1 cellular context compared by ENCODE assay signal in genomic region chr17:73474370-73474988, GRCh38.
A peak's percentile ranks its signal among the peaks of the same experiment; 100 is the strongest.
TF ChIP-seq lines count a peak whose summit lies in the region.

No MANE protein-coding gene starts in this region.

TF ChIP-seq in K562, 482 proteins besides CTCF, POLR2A, EP300 and RAD21 (continued from another document and continues in another):
- TF ChIP-seq, protein P1, sequence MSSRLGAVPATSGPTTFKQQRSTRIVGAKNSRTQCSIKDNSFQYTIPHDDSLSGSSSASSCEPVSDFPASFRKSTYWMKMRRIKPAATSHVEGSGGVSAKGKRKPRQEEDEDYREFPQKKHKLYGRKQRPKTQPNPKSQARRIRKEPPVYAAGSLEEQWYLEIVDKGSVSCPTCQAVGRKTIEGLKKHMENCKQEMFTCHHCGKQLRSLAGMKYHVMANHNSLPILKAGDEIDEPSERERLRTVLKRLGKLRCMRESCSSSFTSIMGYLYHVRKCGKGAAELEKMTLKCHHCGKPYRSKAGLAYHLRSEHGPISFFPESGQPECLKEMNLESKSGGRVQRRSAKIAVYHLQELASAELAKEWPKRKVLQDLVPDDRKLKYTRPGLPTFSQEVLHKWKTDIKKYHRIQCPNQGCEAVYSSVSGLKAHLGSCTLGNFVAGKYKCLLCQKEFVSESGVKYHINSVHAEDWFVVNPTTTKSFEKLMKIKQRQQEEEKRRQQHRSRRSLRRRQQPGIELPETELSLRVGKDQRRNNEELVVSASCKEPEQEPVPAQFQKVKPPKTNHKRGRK (tag; IDR thresholded peaks at IDR 0.05), result no peak
- no peak for TF ChIP-seq PTTG1 (tag; IDR thresholded peaks at IDR 0.05; ENCODE audit: low read depth)
- TF ChIP-seq ZNF586 (CRISPR knock-in tag; conservative IDR thresholded peaks at IDR 0.05), result no peak
- TF ChIP-seq E2F3 (CRISPR knock-in tag; IDR thresholded peaks at IDR 0.05), result peak; percentile 84
- TF ChIP-seq ZNF41 (CRISPR knock-in tag; conservative IDR thresholded peaks at IDR 0.05), result 0 out of 2 replicates have a peak, but pooled peaks have one; percentile 30
- peak; percentile 92; the same call in 1 of the 2 replicates for TF ChIP-seq ZNF589 (CRISPR knock-in tag; IDR thresholded peaks at IDR 0.05; ENCODE audit: low read depth)
- TF ChIP-seq ZC3H4 (CRISPR knock-in tag; IDR thresholded peaks at IDR 0.05; ENCODE audit: borderline replicate concordance), result no peak
- 0 out of 4 replicates have a peak, but pooled peaks of 1 of the 2 experiments have one; percentile 26 for TF ChIP-seq MNT (conservative IDR thresholded peaks at IDR 0.05)
- no peak for TF ChIP-seq RBM34 (IDR thresholded peaks at IDR 0.05; ENCODE audit: borderline replicate concordance, insufficient read depth, low read length)
- peak; percentile 81 for TF ChIP-seq FOXM1 (IDR thresholded peaks at IDR 0.05; ENCODE audit: low read depth)
- TF ChIP-seq FOXM1 (CRISPR knock-in tag; IDR thresholded peaks at IDR 0.05; ENCODE audit: low read depth), result no peak
- no peak for TF ChIP-seq TRIM25 (IDR thresholded peaks at IDR 0.05; ENCODE audit: borderline replicate concordance)
- TF ChIP-seq PTBP1 (IDR thresholded peaks at IDR 0.05; ENCODE audit: low read depth, low read length), result no peak
- no peak for TF ChIP-seq SRSF7 (optimal IDR thresholded peaks at IDR 0.05; ENCODE audit: low read depth, low read length)
- no peak for TF ChIP-seq ARID3B (CRISPR knock-in tag; IDR thresholded peaks at IDR 0.05; ENCODE audit: borderline replicate concordance)
- no peak for TF ChIP-seq ZNF24 (IDR thresholded peaks at IDR 0.05)
- TF ChIP-seq ZNF77 (CRISPR knock-in tag; IDR thresholded peaks at IDR 0.05), result no peak
- TF ChIP-seq PHF21A (IDR thresholded peaks at IDR 0.05; ENCODE audit: borderline replicate concordance, low read depth), result no peak
- no peak for TF ChIP-seq NKRF (IDR thresholded peaks at IDR 0.05; ENCODE audit: borderline replicate concordance)
- no peak for TF ChIP-seq SMARCA5 (IDR thresholded peaks at IDR 0.05)
- no peak for TF ChIP-seq CBX3 (IDR thresholded peaks at IDR 0.05; ENCODE audit: borderline replicate concordance in 1 of 2, low read length in 2 of 2)
- TF ChIP-seq NCOA6 (IDR thresholded peaks at IDR 0.05), result no peak
- no peak for TF ChIP-seq PCBP2 (IDR thresholded peaks at IDR 0.05; ENCODE audit: low read depth, low read length, poor library complexity, severe bottlenecking)
- peak; percentile 76; the same call in 1 of the 2 replicates for TF ChIP-seq ZBTB17 (CRISPR knock-in tag; IDR thresholded peaks at IDR 0.05)
- no peak for TF ChIP-seq KLF13 (tag; IDR thresholded peaks at IDR 0.05; ENCODE audit: borderline replicate concordance, low read depth)
- no peak for TF ChIP-seq CEBPZ (IDR thresholded peaks at IDR 0.05; ENCODE audit: borderline replicate concordance, low read depth, low read length)
- TF ChIP-seq MAFF (IDR thresholded peaks at IDR 0.05; ENCODE audit: low read length), result no peak
- no peak for TF ChIP-seq RFX7 (CRISPR knock-in tag; IDR thresholded peaks at IDR 0.05)
- no peak for TF ChIP-seq BACH1 (tag; IDR thresholded peaks at IDR 0.05)
- no peak for TF ChIP-seq ZNF696 (CRISPR knock-in tag; conservative IDR thresholded peaks at IDR 0.05)
- TF ChIP-seq GABPB1 (CRISPR knock-in tag; IDR thresholded peaks at IDR 0.05), result no peak
- no peak for TF ChIP-seq NR4A1 (CRISPR knock-in tag; IDR thresholded peaks at IDR 0.05)
- peak; percentile 82 for TF ChIP-seq NR4A1 (tag; IDR thresholded peaks at IDR 0.05)
- TF ChIP-seq ZNF263 (CRISPR knock-in tag; IDR thresholded peaks at IDR 0.05; ENCODE audit: borderline replicate concordance), result no peak
- no peak for TF ChIP-seq ETS1 (conservative IDR thresholded peaks at IDR 0.05; ENCODE audit: control insufficient read depth, low read depth, low read length)
- TF ChIP-seq HDAC8 (tag; IDR thresholded peaks at IDR 0.05), result no peak
- no peak for TF ChIP-seq SNRNP70 (optimal IDR thresholded peaks at IDR 0.05; ENCODE audit: low read depth, low read length)
- no peak for TF ChIP-seq SNIP1 (IDR thresholded peaks at IDR 0.05; ENCODE audit: low read depth)
- no peak for TF ChIP-seq ZNF445 (CRISPR knock-in tag; IDR thresholded peaks at IDR 0.05; ENCODE audit: low read depth)
- peak; percentile 85 for TF ChIP-seq DMBX1 (CRISPR knock-in tag; IDR thresholded peaks at IDR 0.05; ENCODE audit: borderline replicate concordance)
- TF ChIP-seq PURB (CRISPR knock-in tag; IDR thresholded peaks at IDR 0.05; ENCODE audit: low read depth), result no peak
- TF ChIP-seq HDAC3 (IDR thresholded peaks at IDR 0.05; ENCODE audit: borderline replicate concordance, partially characterized antibody), result peak; percentile 84
- TF ChIP-seq ZSCAN29 (IDR thresholded peaks at IDR 0.05), result no peak
- no peak for TF ChIP-seq SIN3B (IDR thresholded peaks at IDR 0.05; ENCODE audit: low read depth)
- no peak for TF ChIP-seq ATF6 (CRISPR knock-in tag; IDR thresholded peaks at IDR 0.05)
- 0 out of 2 replicates have a peak, but pooled peaks have one; percentile 34 for TF ChIP-seq LCOR (CRISPR knock-in tag; IDR thresholded peaks at IDR 0.05)
- TF ChIP-seq RCOR1 (IDR thresholded peaks at IDR 0.05; ENCODE audit: borderline replicate concordance in 1 of 2, low read depth in 2 of 2, low read length in 2 of 2), result peak; percentile 56 to 98; a peak in 3 of 4 replicates
- no peak for TF ChIP-seq ZNF316 (IDR thresholded peaks at IDR 0.05)
- TF ChIP-seq HNRNPH1 (optimal IDR thresholded peaks at IDR 0.05; ENCODE audit: low read depth, low read length), result no peak
- TF ChIP-seq KLF10 (CRISPR knock-in tag; IDR thresholded peaks at IDR 0.05), result no peak
- TF ChIP-seq DDX20 (tag; IDR thresholded peaks at IDR 0.05; ENCODE audit: low read depth), result no peak
- TF ChIP-seq RFX1 (IDR thresholded peaks at IDR 0.05), result no peak
- TF ChIP-seq, protein P2, sequence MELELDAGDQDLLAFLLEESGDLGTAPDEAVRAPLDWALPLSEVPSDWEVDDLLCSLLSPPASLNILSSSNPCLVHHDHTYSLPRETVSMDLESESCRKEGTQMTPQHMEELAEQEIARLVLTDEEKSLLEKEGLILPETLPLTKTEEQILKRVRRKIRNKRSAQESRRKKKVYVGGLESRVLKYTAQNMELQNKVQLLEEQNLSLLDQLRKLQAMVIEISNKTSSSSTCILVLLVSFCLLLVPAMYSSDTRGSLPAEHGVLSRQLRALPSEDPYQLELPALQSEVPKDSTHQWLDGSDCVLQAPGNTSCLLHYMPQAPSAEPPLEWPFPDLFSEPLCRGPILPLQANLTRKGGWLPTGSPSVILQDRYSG (tag; conservative IDR thresholded peaks at IDR 0.05; ENCODE audit: low read depth), result no peak
- no peak for TF ChIP-seq RBM14 (IDR thresholded peaks at IDR 0.05; ENCODE audit: borderline replicate concordance, insufficient read depth, low read depth, low read length)
- TF ChIP-seq ETV5 (CRISPR knock-in tag; IDR thresholded peaks at IDR 0.05; ENCODE audit: low read depth), result no peak
- no peak for TF ChIP-seq ZC3H8 (IDR thresholded peaks at IDR 0.05)
- TF ChIP-seq TOE1 (IDR thresholded peaks at IDR 0.05; ENCODE audit: borderline replicate concordance), result peak; percentile 60; the same call in 1 of the 2 replicates
- no peak for TF ChIP-seq TOE1 (CRISPR knock-in tag; IDR thresholded peaks at IDR 0.05; ENCODE audit: borderline replicate concordance, low read depth)
